24 cellular contexts compared by ENCODE assay signal in the genomic region with DNA sequence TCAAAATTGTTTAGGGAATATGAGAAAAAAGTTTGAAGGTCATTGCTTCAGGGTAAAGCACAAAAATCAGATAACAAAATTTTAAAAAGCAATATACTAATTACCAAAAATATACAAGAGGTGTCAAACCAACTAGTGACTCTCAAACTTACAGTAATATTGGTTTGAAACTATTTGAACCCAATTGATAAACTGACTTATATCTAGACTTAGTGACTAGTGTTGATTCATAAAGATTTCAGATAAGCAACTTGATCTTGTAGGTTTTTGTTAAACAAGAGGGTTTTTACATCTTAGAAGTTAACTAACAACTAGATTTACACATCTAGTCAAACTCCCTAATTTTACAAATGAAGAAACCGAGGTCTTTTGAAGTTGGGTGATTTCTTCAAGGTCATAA.
"Had no signal": no experiment of that assay in that cellular context is flagged by ENCODE, and none has a peak within 500 bp of the region (broad histone marks: within the 10 kb centered on the region; RNA-seq: fewer than 3 reads in every experiment).

No MANE protein-coding gene starts in this region.

- H3K9me3 Mint-ChIP-seq: activated naive CD4-positive, alpha-beta T cell treated with anti-CD3 and anti-CD28 coated beads, Interleukin-2, amount 50 U/mL, for 72 hours; activated naive CD8-positive, alpha-beta T cell treated with anti-CD3 and anti-CD28 coated beads, Interleukin-2, amount 50 U/mL, for 24 hours; WTC11 had no signal

- ATAC-seq: activated CD8-positive, alpha-beta memory T cell treated with anti-CD3 and anti-CD28 coated beads, Interleukin-2, amount 10 ng/mL, durations not matched to agents 7 days and 5 days; activated naive CD8-positive, alpha-beta T cell treated with anti-CD3 and anti-CD28 coated beads, Interleukin-2, amount 50 U/mL, for 24 hours; body of pancreas; K562; WTC11 had no signal

- DNase-seq: activated CD4-positive, alpha-beta T cell treated with anti-CD3 and anti-CD28 coated beads, Interleukin-2, amount 50 U/mL, for 48 hours; activated CD8-positive, alpha-beta memory T cell treated with anti-CD3 and anti-CD28 coated beads, Interleukin-2, amount 10 ng/mL, durations not matched to agents 7 days and 5 days; activated naive CD8-positive, alpha-beta T cell treated with anti-CD3 and anti-CD28 coated beads, Interleukin-2, amount 50 U/mL, for 24 hours; amniotic stem cell; body of pancreas; central memory CD4-positive, alpha-beta T cell; cortex of kidney; Kasumi-1; NCI-H1048; NCI-H146; NCI-H187 treated with DMSO at 0.1 percent for 48 hours; NCI-H2081 treated with DMSO at 0.1 percent for 48 hours; NCI-H2171; NCI-H226; NCI-H526 treated with DMSO at 0.1 percent for 48 hours; NCI-H82; Right ventricle myocardium superior; RPMI8226; SJCRH30; SK-N-SH had no signal

- H3K27ac Mint-ChIP-seq: activated CD8-positive, alpha-beta memory T cell treated with anti-CD3 and anti-CD28 coated beads, Interleukin-2, amount 10 ng/mL, durations not matched to agents 7 days and 5 days; activated naive CD8-positive, alpha-beta T cell treated with anti-CD3 and anti-CD28 coated beads, Interleukin-2, amount 50 U/mL, for 24 hours; WTC11 had no signal

- H3K36me3 Mint-ChIP-seq: WTC11 had no signal

- H3K4me3 Mint-ChIP-seq: activated CD8-positive, alpha-beta memory T cell treated with anti-CD3 and anti-CD28 coated beads, Interleukin-2, amount 10 ng/mL, durations not matched to agents 7 days and 5 days; activated naive CD8-positive, alpha-beta T cell treated with anti-CD3 and anti-CD28 coated beads, Interleukin-2, amount 50 U/mL, for 24 hours; WTC11 had no signal

- H3K27ac ChIP-seq: ascending aorta, body of pancreas, SJCRH30 had no signal

- H3K27me3 Mint-ChIP-seq: activated CD8-positive, alpha-beta memory T cell treated with anti-CD3 and anti-CD28 coated beads, Interleukin-2, amount 10 ng/mL, durations not matched to agents 7 days and 5 days; activated naive CD8-positive, alpha-beta T cell treated with anti-CD3 and anti-CD28 coated beads, Interleukin-2, amount 50 U/mL, for 24 hours had no signal
